In the genomic region with DNA sequence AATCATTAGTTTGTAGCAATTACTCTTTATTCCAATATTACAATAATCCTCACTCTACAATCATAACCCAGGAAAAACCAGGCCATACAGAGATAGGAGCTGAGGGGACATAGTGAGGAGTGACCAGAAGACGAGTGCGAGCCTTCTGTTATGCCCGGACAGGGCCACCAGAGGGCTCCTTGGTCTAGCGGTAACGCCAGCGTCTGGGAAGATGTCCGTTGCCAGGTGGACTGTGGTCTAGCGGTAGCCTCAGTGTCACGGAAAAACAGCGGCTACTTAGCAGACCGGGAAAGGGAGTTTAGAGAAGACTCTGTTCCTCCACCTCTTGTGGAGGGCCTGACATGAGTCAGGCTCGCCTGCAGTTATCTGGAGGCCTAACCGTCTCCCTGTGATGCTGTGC, we compare ENCODE assay signal across 12 cellular contexts. TPM values are rescaled to one million over a fixed set of nuclear protein-coding genes. Genes with fewer than 3 reads are reported as not detected.
DNase-seq lines count a peak whose midpoint lies in the region; TF ChIP-seq lines count a peak whose summit lies in the region.
"Not testable (repeated sequence)": the region's sequence is repeated elsewhere in the genome, so short reads cannot be mapped to it uniquely, and the experiment has no call there.
"Had no signal": no experiment of that assay in that cellular context is flagged by ENCODE, and none has a peak within 500 bp of the region (broad histone marks: within the 10 kb centered on the region; RNA-seq: fewer than 3 reads in every experiment).

No MANE protein-coding gene starts in this region.

- H3K27ac Mint-ChIP-seq in chondrocyte (ENCODE audit: unreplicated experiment), result not testable (repeated sequence)
- peak overlapping the region; percentile 53 for H3K27ac Mint-ChIP-seq in glutamatergic neuron (ENCODE audit: unreplicated experiment)

- H3K36me3 ChIP-seq in testis (ENCODE audit: low read depth, missing control alignments), result not testable (repeated sequence)

- not testable (repeated sequence) for H3K4me3 ChIP-seq in AG10803 (ENCODE audit: low read length); WI38 (ENCODE audit: low read depth, low read length); testis

- peaks cover 23% of the 10 kb centered on the region for H3K4me1 Mint-ChIP-seq in chondrocyte (ENCODE audit: low read depth)
- H3K4me1 Mint-ChIP-seq in glutamatergic neuron (ENCODE audit: low read depth, unreplicated experiment), result peaks cover 38% of the 10 kb centered on the region

- not testable (repeated sequence) for DNase-seq in AG10803 (ENCODE audit: low read depth)
- DNase-seq in NCI-H69 (lab: John Stamatoyannopoulos, UW) (peak; percentile 32), chondrocyte (ENCODE audit: low spot score) (peak; percentile 77), glutamatergic neuron (peak; percentile 71), myocyte (ENCODE audit: low read depth) (peak; percentile 12), testis (peak; percentile 50)

- not testable (repeated sequence) for H3K27ac ChIP-seq in testis

- intact Hi-C loops in testis (cut with DNase I; ENCODE audit: low total_unique reads), result not testable (repeated sequence)

- 77 to 81% methylated on average over 13 of the region's 13 CpGs for WGBS in testis, 2 donors

- not testable (repeated sequence) for H3K27me3 Mint-ChIP-seq in chondrocyte (ENCODE audit: low read depth)
- peaks cover 14% of the 10 kb centered on the region for H3K27me3 Mint-ChIP-seq in glutamatergic neuron (ENCODE audit: unreplicated experiment)

- not testable (repeated sequence) for H3K27me3 ChIP-seq in testis

- H3K4me1 ChIP-seq in testis, result not testable (repeated sequence)

- not testable (repeated sequence) for H3K9me3 Mint-ChIP-seq in chondrocyte (ENCODE audit: low read depth)
- peaks cover 28% of the 10 kb centered on the region for H3K9me3 Mint-ChIP-seq in glutamatergic neuron (ENCODE audit: unreplicated experiment)

- not testable (repeated sequence) for H3K9me3 ChIP-seq in testis

- peak; percentile 39 for TF ChIP-seq CTCF in AG10803 (conservative IDR thresholded peaks at IDR 0.05; ENCODE audit: low read length)
- peak; percentile 17 for TF ChIP-seq CTCF in GM12873 (IDR thresholded peaks at IDR 0.05; ENCODE audit: insufficient read depth, low read depth, low read length, missing control alignments)
- peak; percentile 26; the same call in 1 of the 2 replicates for TF ChIP-seq CTCF in WI38 (IDR thresholded peaks at IDR 0.05; ENCODE audit: low read depth, low read length)
- TF ChIP-seq CTCF in chondrocyte (IDR thresholded peaks at IDR 0.05), result peak; percentile 74
- peak; percentile 69 for TF ChIP-seq CTCF in glutamatergic neuron (IDR thresholded peaks at IDR 0.05; ENCODE audit: partially characterized antibody, unreplicated experiment)
- TF ChIP-seq CTCF in testis (IDR thresholded peaks at IDR 0.05), result peak in 1 of 3 experiments; percentile 45

- H3K4me3 Mint-ChIP-seq in chondrocyte (ENCODE audit: unreplicated experiment); glutamatergic neuron (ENCODE audit: unreplicated experiment): not testable (repeated sequence)

- not testable (repeated sequence) for TF ChIP-seq POLR2A in testis (IDR thresholded peaks at IDR 0.05)

- H3K36me3 Mint-ChIP-seq in chondrocyte (ENCODE audit: low read depth) (peaks cover 16% of the 10 kb centered on the region), glutamatergic neuron (ENCODE audit: unreplicated experiment) (peaks cover 19% of the 10 kb centered on the region)

RNA-seq across cellular contexts. Expression of a gene that starts 36.5 kb away (rescaled TPM):
- total RNA-seq in chondrocyte (not detected in 3 replicates), glutamatergic neuron (ENCODE audit: unreplicated experiment) (not detected), myocyte (not detected in 2 replicates), testis (not detected)
- not detected for polyA plus RNA-seq in myocyte (2012)
- polyA plus RNA-seq in testis (ENCODE audit: insufficient read depth, low read depth, low replicate concordance), result not detected
- total RNA-seq: activated CD8-positive, alpha-beta memory T cell treated with anti-CD3 and anti-CD28 coated beads, Interleukin-2, amount 10 ng/mL, durations not matched to agents 7 days and 5 days; breast epithelium; endothelial cell of umbilical vein; lower leg skin had no signal

RNA-seq across cellular contexts. Expression of a gene that starts 36.9 kb away (rescaled TPM):
- total RNA-seq in chondrocyte (52.8 to 76.0 TPM (median 54.3 TPM) in 3 replicates), glutamatergic neuron (ENCODE audit: unreplicated experiment) (62.0 TPM), myocyte (42.9 and 48.2 TPM in 2 replicates), testis (10 to 100 TPM; 72.4 to 73.1 TPM)
- polyA plus RNA-seq in myocyte (2012), result 54.4 TPM
- 135 TPM for polyA plus RNA-seq in testis (ENCODE audit: insufficient read depth, low read depth, low replicate concordance)

RNA-seq across cellular contexts. Expression of a gene that starts 45.5 kb away (rescaled TPM):
- total RNA-seq in chondrocyte (0.07 TPM in 1 of 3 replicates, not detected in the others), glutamatergic neuron (ENCODE audit: unreplicated experiment) (1.2 TPM), myocyte (not detected in 2 replicates), testis (1 to 10 TPM in 1 of 2 donors, under 1 TPM in 1; 0.87 to 2.1 TPM)
- polyA plus RNA-seq in myocyte (2012), result 0.03 TPM
- polyA plus RNA-seq in testis (ENCODE audit: insufficient read depth, low read depth, low replicate concordance), result 0.55 TPM
- total RNA-seq: activated CD8-positive, alpha-beta memory T cell treated with anti-CD3 and anti-CD28 coated beads, Interleukin-2, amount 10 ng/mL, durations not matched to agents 7 days and 5 days; breast epithelium; endothelial cell of umbilical vein; lower leg skin had no signal
- polyA plus RNA-seq: endothelial cell of umbilical vein had no signal
